In genomic region chr19:57099199-57099661, GRCh38 we compare ENCODE assay signal across 8 cellular contexts. TPM values are rescaled to one million over a fixed set of nuclear protein-coding genes. Genes with fewer than 3 reads are reported as not detected.
DNase-seq lines count a peak whose midpoint lies in the region; ATAC-seq and TF ChIP-seq lines count a peak whose summit lies in the region.

No MANE protein-coding gene starts in this region.

- DNase-seq in DND-41 = peak; percentile 36
- DNase-seq in M059J (ENCODE audit: low read depth) = peak; percentile 46
- DNase-seq in activated CD8-positive, alpha-beta memory T cell treated with anti-CD3 and anti-CD28 coated beads, Interleukin-2, amount 10 ng/mL, durations not matched to agents 7 days and 5 days = peak; percentile 61
- DNase-seq in epithelial cell of esophagus (ENCODE audit: low read depth) = peak; percentile 32
- peak in 6 of 9 donors; percentile 8 to 40 (median 32) for DNase-seq in naive thymus-derived CD4-positive, alpha-beta T cell
- DNase-seq in thyroid gland = peak; percentile 50 to 52
- no peak for DNase-seq in cerebellar nuclear complex (lab: John Stamatoyannopoulos, UW)

- no peak overlapping the region for H3K27ac Mint-ChIP-seq in activated CD8-positive, alpha-beta memory T cell treated with anti-CD3 and anti-CD28 coated beads, Interleukin-2, amount 10 ng/mL, durations not matched to agents 7 days and 5 days
- no peak overlapping the region for H3K27ac Mint-ChIP-seq in naive thymus-derived CD4-positive, alpha-beta T cell

- intact Hi-C loops in naive thymus-derived CD4-positive, alpha-beta T cell (cut with micrococcal nuclease) = no loop called here
- intact Hi-C loops in thyroid gland (cut with DNase I) = loop anchor here (10.0 kb wide), 1 partner anchor 354 kb away; no protein-coding TSS in a partner anchor

- CTCF ChIA-PET in activated CD8-positive, alpha-beta memory T cell treated with anti-CD3 and anti-CD28 coated beads, Interleukin-2, amount 10 ng/mL, durations not matched to agents 7 days and 5 days (lab: Charles Lee) = interaction anchor here (1.1 to 1.3 kb wide), 3 partner anchors 41 to 1057 kb away, joined by 3 to 4 read pairs (median 3); no protein-coding TSS in a partner anchor
- CTCF ChIA-PET in naive thymus-derived CD4-positive, alpha-beta T cell (lab: Charles Lee) = no interaction called here

- peak; percentile 88 for TF ChIP-seq CTCF in DND-41 (IDR thresholded peaks at IDR 0.05; ENCODE audit: borderline replicate concordance, extremely low read depth, low read length, poor library complexity, severe bottlenecking)
- peak; percentile 42 for TF ChIP-seq CTCF in epithelial cell of esophagus (IDR thresholded peaks at IDR 0.05; ENCODE audit: insufficient read depth, low read depth, low read length, missing control alignments)
- TF ChIP-seq CTCF in thyroid gland (IDR thresholded peaks at IDR 0.05) = peak; percentile 64 to 79 (median 74)

- H3K27ac ChIP-seq in DND-41 (ENCODE audit: low read length) = no peak overlapping the region
- H3K27ac ChIP-seq in naive thymus-derived CD4-positive, alpha-beta T cell (ENCODE audit: low read depth, low read length) = no peak overlapping the region
- no peak overlapping the region for H3K27ac ChIP-seq in thyroid gland

- no peaks in the 10 kb centered on the region for H4K20me1 ChIP-seq in DND-41 (ENCODE audit: insufficient read depth, low read length)

- H3K27me3 Mint-ChIP-seq in activated CD8-positive, alpha-beta memory T cell treated with anti-CD3 and anti-CD28 coated beads, Interleukin-2, amount 10 ng/mL, durations not matched to agents 7 days and 5 days = no peaks in the 10 kb centered on the region
- peaks cover 0 to 16% (median 8%) of the 10 kb centered on the region in 5 donors for H3K27me3 Mint-ChIP-seq in naive thymus-derived CD4-positive, alpha-beta T cell

- no peaks in the 10 kb centered on the region for H3K36me3 ChIP-seq in DND-41 (ENCODE audit: insufficient read depth, low read length)
- no peaks in the 10 kb centered on the region for H3K36me3 ChIP-seq in naive thymus-derived CD4-positive, alpha-beta T cell (ENCODE audit: control insufficient read depth in 2 of 3, insufficient read depth in 3 of 3, low read length in 3 of 3)
- H3K36me3 ChIP-seq in thyroid gland = no peaks in the 10 kb centered on the region

- H3K4me1 ChIP-seq in DND-41 (ENCODE audit: insufficient read depth, low read length) = peaks cover 11% of the 10 kb centered on the region
- no peaks in the 10 kb centered on the region for H3K4me1 ChIP-seq in naive thymus-derived CD4-positive, alpha-beta T cell (ENCODE audit: control insufficient read depth in 2 of 2, insufficient read depth in 2 of 2, low read length in 2 of 2)
- no peaks in the 10 kb centered on the region for H3K4me1 ChIP-seq in thyroid gland

- H3K4me3 Mint-ChIP-seq in activated CD8-positive, alpha-beta memory T cell treated with anti-CD3 and anti-CD28 coated beads, Interleukin-2, amount 10 ng/mL, durations not matched to agents 7 days and 5 days = no peak overlapping the region
- H3K4me3 Mint-ChIP-seq in naive thymus-derived CD4-positive, alpha-beta T cell = peak overlapping the region in 1 of 10 donors; percentile 20

- WGBS in thyroid gland, 2 donors = 0 to 3% methylated on average over 1 to 21 of the region's 31 CpGs

- no peaks in the 10 kb centered on the region for H3K9me3 Mint-ChIP-seq in activated CD8-positive, alpha-beta memory T cell treated with anti-CD3 and anti-CD28 coated beads, Interleukin-2, amount 10 ng/mL, durations not matched to agents 7 days and 5 days (ENCODE audit: low read depth)
- H3K9me3 Mint-ChIP-seq in naive thymus-derived CD4-positive, alpha-beta T cell = peaks cover 3 to 72% (median 21%) of the 10 kb centered on the region in 11 donors

- no peak overlapping the region for H3K4me2 ChIP-seq in DND-41 (ENCODE audit: insufficient read depth, low read length)

- no peaks in the 10 kb centered on the region for H3K9me3 ChIP-seq in DND-41 (ENCODE audit: insufficient read depth, low read length, severe bottlenecking)
- H3K9me3 ChIP-seq in naive thymus-derived CD4-positive, alpha-beta T cell (ENCODE audit: control insufficient read depth in 2 of 3, low read length in 3 of 3) = no peaks in the 10 kb centered on the region
- no peaks in the 10 kb centered on the region for H3K9me3 ChIP-seq in thyroid gland

- peaks cover 9% of the 10 kb centered on the region for H3K4me1 Mint-ChIP-seq in activated CD8-positive, alpha-beta memory T cell treated with anti-CD3 and anti-CD28 coated beads, Interleukin-2, amount 10 ng/mL, durations not matched to agents 7 days and 5 days
- peaks cover 0 to 10% (median 4%) of the 10 kb centered on the region in 7 donors for H3K4me1 Mint-ChIP-seq in naive thymus-derived CD4-positive, alpha-beta T cell

- H3K9ac ChIP-seq in DND-41 (ENCODE audit: low read depth, low read length) = no peak overlapping the region

- no peak overlapping the region for H3K4me3 ChIP-seq in DND-41 (ENCODE audit: low read depth in 1 of 2, low read length in 2 of 2)
- no peak overlapping the region for H3K4me3 ChIP-seq in epithelial cell of esophagus (ENCODE audit: low read length)
- H3K4me3 ChIP-seq in naive thymus-derived CD4-positive, alpha-beta T cell (ENCODE audit: low read length) = no peak overlapping the region
- no peak overlapping the region for H3K4me3 ChIP-seq in thyroid gland (replicated peaks in 1 of 3)

- no peak for TF ChIP-seq POLR2A in thyroid gland (IDR thresholded peaks at IDR 0.05)

- H3K79me2 ChIP-seq in DND-41 (ENCODE audit: insufficient read depth, low read length) = no peaks in the 10 kb centered on the region

- no peak overlapping the region for H2AFZ ChIP-seq in DND-41 (ENCODE audit: low read depth, low read length)

- ATAC-seq in DND-41 (ENCODE audit: insufficient read depth, low read depth) (no peak), GM18861 (IDR thresholded peaks at IDR 0.05; ENCODE audit: unreplicated experiment) (no peak)
- ATAC-seq in activated CD8-positive, alpha-beta memory T cell treated with anti-CD3 and anti-CD28 coated beads, Interleukin-2, amount 10 ng/mL, durations not matched to agents 7 days and 5 days = no peak
- ATAC-seq in naive thymus-derived CD4-positive, alpha-beta T cell = peak; percentile 32

- POLR2A ChIA-PET in naive thymus-derived CD4-positive, alpha-beta T cell (lab: Charles Lee) = no interaction called here

- peaks cover 4% of the 10 kb centered on the region for H3K36me3 Mint-ChIP-seq in activated CD8-positive, alpha-beta memory T cell treated with anti-CD3 and anti-CD28 coated beads, Interleukin-2, amount 10 ng/mL, durations not matched to agents 7 days and 5 days
- H3K36me3 Mint-ChIP-seq in naive thymus-derived CD4-positive, alpha-beta T cell = peaks cover 4 to 17% (median 6%) of the 10 kb centered on the region in 5 donors

- no peaks in the 10 kb centered on the region for H3K27me3 ChIP-seq in DND-41 (ENCODE audit: insufficient read depth, low read length, poor library complexity)
- no peaks in the 10 kb centered on the region for H3K27me3 ChIP-seq in naive thymus-derived CD4-positive, alpha-beta T cell (ENCODE audit: control insufficient read depth in 2 of 2, insufficient read depth in 2 of 2, low read length in 2 of 2)
- no peaks in the 10 kb centered on the region for H3K27me3 ChIP-seq in thyroid gland

RNA-seq across cellular contexts. Expression of gene USP29, which starts 20.6 kb away (rescaled TPM):
- not detected in 2 replicates for total RNA-seq in M059J (2014; rRNA removed; shearing (Covaris generic))
- not detected for total RNA-seq in activated CD8-positive, alpha-beta memory T cell treated with anti-CD3 and anti-CD28 coated beads, Interleukin-2, amount 10 ng/mL, durations not matched to agents 7 days and 5 days
- total RNA-seq in naive thymus-derived CD4-positive, alpha-beta T cell = not detected
- polyA plus RNA-seq in naive thymus-derived CD4-positive, alpha-beta T cell = not detected
- not detected for total RNA-seq in thyroid gland

RNA-seq across cellular contexts. Expression of gene ZIM3, which starts 45.8 kb away (rescaled TPM):
- total RNA-seq in M059J (2014; rRNA removed; shearing (Covaris generic)) = not detected in 2 replicates
- total RNA-seq in activated CD8-positive, alpha-beta memory T cell treated with anti-CD3 and anti-CD28 coated beads, Interleukin-2, amount 10 ng/mL, durations not matched to agents 7 days and 5 days = not detected
- not detected for total RNA-seq in naive thymus-derived CD4-positive, alpha-beta T cell
- not detected for polyA plus RNA-seq in naive thymus-derived CD4-positive, alpha-beta T cell
- not detected for total RNA-seq in thyroid gland

Comparison
In these comparisons a context has a peak if more than half of its experiments do, and no peak if none do; other contexts are left out.
1. DNase-seq: peak in DND-41 (single experiment), M059J (single experiment), activated CD8-positive, alpha-beta memory T cell treated with anti-CD3 and anti-CD28 coated beads, Interleukin-2, amount 10 ng/mL, durations not matched to agents 7 days and 5 days (single experiment), epithelial cell of esophagus (single experiment), naive thymus-derived CD4-positive, alpha-beta T cell (6 of 9) and thyroid gland (2 of 2); none in cerebellar nuclear complex (0 of 2).
2. Peak in every context shown above with its lines, with median percentiles within 50 percentile points of each other: CTCF ChIP-seq.